ENCODE assay signal across 8 cellular contexts in the genomic region with DNA sequence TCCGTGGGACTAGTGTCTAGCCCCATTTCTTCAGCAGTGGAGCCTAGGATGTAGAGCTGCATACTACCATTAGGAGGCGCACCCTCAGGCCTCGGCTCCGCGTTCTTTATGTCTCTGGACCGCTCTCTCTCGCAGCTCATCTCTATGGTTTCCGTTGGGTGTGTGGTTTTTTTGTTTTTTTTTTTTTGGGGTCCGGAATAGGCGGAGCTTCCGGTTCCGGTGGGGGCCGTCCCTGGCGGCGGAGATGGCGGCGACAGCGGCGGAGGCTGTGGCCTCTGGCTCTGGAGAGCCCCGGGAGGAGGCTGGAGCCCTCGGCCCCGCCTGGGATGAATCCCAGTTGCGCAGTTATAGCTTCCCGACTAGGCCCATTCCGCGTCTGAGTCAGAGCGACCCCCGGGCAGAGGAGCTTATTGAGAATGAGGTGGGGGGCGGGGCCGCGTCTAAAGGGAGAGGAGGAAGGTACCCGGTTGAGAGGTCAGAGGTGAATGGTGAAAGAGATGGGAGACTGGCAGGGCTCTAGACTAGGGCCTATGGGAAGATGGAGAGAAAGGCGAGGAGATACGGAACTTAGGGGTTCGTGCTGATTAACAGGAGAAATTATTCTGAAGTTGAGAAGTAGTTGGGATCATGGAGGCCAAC. TPM values are rescaled to one million over a fixed set of nuclear protein-coding genes. Genes with fewer than 3 reads are reported as not detected.
DNase-seq lines count a peak whose midpoint lies in the region; ATAC-seq and TF ChIP-seq lines count a peak whose summit lies in the region.

Gene HIF1AN (plus strand): TSS at position 229 of the 639 bp plus-strand sequence. CDS start 16 bp downstream, at position 245.

- DNase-seq in Ammon's horn (ENCODE audit: low spot score) (peak; percentile 97), NCI-H446 (lab: John Stamatoyannopoulos, UW) (peak; percentile 86 to 90), cerebellum (ENCODE audit: low spot score) (peak; percentile 94), kidney epithelial cell (ENCODE audit: low read depth) (peak; percentile 76)
- DNase-seq in activated CD4-positive, CD25-positive, alpha-beta regulatory T cell treated with anti-CD3 and anti-CD28 coated beads, Interleukin-2, amount 50 U/mL, for 72 hours, result peak; percentile 86
- DNase-seq in stimulated activated CD4-positive, alpha-beta T cell treated with anti-CD3 and anti-CD28 coated beads, Interleukin-15, amount 100 ng/mL, for 48 hours (ENCODE audit: low read depth in 2 of 2), result peak; percentile 84

- no peaks in the 10 kb centered on the region for H3K36me3 ChIP-seq in kidney epithelial cell (ENCODE audit: control insufficient read depth, insufficient read depth, low read length)

- H3K4me3 ChIP-seq in kidney epithelial cell (ENCODE audit: low read depth, low read length), result peak within 1 kb of the TSS; percentile 75

- peak; percentile 97 for ATAC-seq in GM19035 (IDR thresholded peaks at IDR 0.05; ENCODE audit: unreplicated experiment)
- ATAC-seq in HG03354 (IDR thresholded peaks at IDR 0.05; ENCODE audit: poor library complexity, severe bottlenecking, unreplicated experiment), result peak; percentile 96

- H3K27me3 ChIP-seq in kidney epithelial cell (ENCODE audit: control insufficient read depth, insufficient read depth, low read length), result no peaks in the 10 kb centered on the region

- peak; percentile 93 for TF ChIP-seq CTCF in kidney epithelial cell (IDR thresholded peaks at IDR 0.05; ENCODE audit: insufficient read depth, low read length, poor library complexity, severe bottlenecking)

RNA-seq across cellular contexts. Expression of gene HIF1AN, which starts in this region (rescaled TPM):
- total RNA-seq in cerebellum (22.0 TPM), kidney epithelial cell (11.4 and 11.5 TPM in 2 replicates)

Comparison
In these comparisons a context has a peak if more than half of its experiments do, and no peak if none do; other contexts are left out.
1. Peak in every context shown above with its lines: DNase-seq, ATAC-seq and H3K4me3 ChIP-seq.